Comparison of ENCODE assay signal across 2 cellular contexts in genomic region chr7:155278921-155279320, GRCh38.
TF ChIP-seq lines count a peak whose summit lies in the region.

No MANE protein-coding gene starts in this region.

TF ChIP-seq in HEK293, 187 proteins besides CTCF, POLR2A, EP300 and RAD21 (continued from another document):
- no peak for TF ChIP-seq INSM2 (tag by site-specific recombination; IDR thresholded peaks at IDR 0.05)
- TF ChIP-seq ZBTB21 (tag by site-specific recombination; IDR thresholded peaks at IDR 0.05) = no peak

TF ChIP-seq in K562, 482 proteins besides CTCF, POLR2A, EP300 and RAD21 (continued from another document):
- TF ChIP-seq HES1 (IDR thresholded peaks at IDR 0.05; ENCODE audit: low read depth) (no peak), THRAP3 (IDR thresholded peaks at IDR 0.05; ENCODE audit: borderline replicate concordance) (no peak), ZNF699 (CRISPR knock-in tag; IDR thresholded peaks at IDR 0.05; ENCODE audit: insufficient replicate concordance) (no peak), ZNF354B (CRISPR knock-in tag; IDR thresholded peaks at IDR 0.05) (no peak), ELK1 (CRISPR knock-in tag; IDR thresholded peaks at IDR 0.05) (no peak), ETS1 (conservative IDR thresholded peaks at IDR 0.05; ENCODE audit: control insufficient read depth, low read depth, low read length) (no peak), NEUROD1 (IDR thresholded peaks at IDR 0.05; ENCODE audit: borderline replicate concordance, low read depth, low read length, partially characterized antibody) (no peak)
TF ChIP-seq in K562: peak in this region for 0.
